Comparison of ENCODE assay signal across 14 cellular contexts in genomic region chr2:176127769-176128072, GRCh38. TPM values are rescaled to one million over a fixed set of nuclear protein-coding genes. Genes with fewer than 3 reads are reported as not detected.
DNase-seq lines count a peak whose midpoint lies in the region; ATAC-seq, FAIRE-seq and TF ChIP-seq lines count a peak whose summit lies in the region.
"Had no signal": no experiment of that assay in that cellular context is flagged by ENCODE, and none has a peak within 500 bp of the region (broad histone marks: within the 10 kb centered on the region; RNA-seq: fewer than 3 reads in every experiment).

No MANE protein-coding gene starts in this region.

- peak overlapping the region; percentile 89 to 94 for H3K27ac ChIP-seq in kidney (ENCODE audit: low read depth in 2 of 2, low read length in 2 of 2)
- H3K27ac ChIP-seq: cardiac muscle cell had no signal

- H3K4me1 Mint-ChIP-seq in activated T-cell treated with anti-CD3 and anti-CD28 coated beads, Interleukin-2, amount 50 U/mL, for 72 hours (ENCODE audit: low read depth), result peaks cover 46% of the 10 kb centered on the region
- H3K4me1 Mint-ChIP-seq in T-helper 17 cell (peaks cover 16% of the 10 kb centered on the region), type B pancreatic cell (ENCODE audit: unreplicated experiment) (peaks cover 29% of the 10 kb centered on the region)

- H3K36me3 ChIP-seq in kidney (ENCODE audit: control insufficient read depth in 1 of 2, insufficient read depth in 2 of 2, low read length in 2 of 2) (no peaks in the 10 kb centered on the region), BE2C (no peaks in the 10 kb centered on the region)
- H3K36me3 ChIP-seq: cardiac muscle cell had no signal

- peaks cover 81% of the 10 kb centered on the region for H3K27me3 Mint-ChIP-seq in activated T-cell treated with anti-CD3 and anti-CD28 coated beads, Interleukin-2, amount 50 U/mL, for 72 hours (ENCODE audit: low read depth)
- H3K27me3 Mint-ChIP-seq in T-helper 17 cell (peaks cover 74% of the 10 kb centered on the region), type B pancreatic cell (peaks cover 85% of the 10 kb centered on the region)

- intact Hi-C loops in kidney (cut with DNase I), result loop anchor here (10.0 kb wide), 2 partner anchors 517 to 1027 kb away; no protein-coding TSS in a partner anchor

- no peak for ATAC-seq in activated T-cell treated with anti-CD3 and anti-CD28 coated beads, Interleukin-2, amount 50 U/mL, for 72 hours (replicated peaks in 1 of 2)
- ATAC-seq in T-helper 17 cell, result no peak
- ATAC-seq in GM18519 (IDR thresholded peaks at IDR 0.05; ENCODE audit: low FRiP score, unreplicated experiment), result no peak

- H3K4me3 Mint-ChIP-seq in activated T-cell treated with anti-CD3 and anti-CD28 coated beads, Interleukin-2, amount 50 U/mL, for 72 hours, result no peak overlapping the region
- H3K4me3 Mint-ChIP-seq in T-helper 17 cell (peak overlapping the region; percentile 65), type B pancreatic cell (peak overlapping the region; percentile 86)

- H3K9ac ChIP-seq in kidney (ENCODE audit: low read length in 2 of 2), result peak overlapping the region in 1 of 2 donors; percentile 76

- H3K4me1 ChIP-seq in kidney (ENCODE audit: control insufficient read depth in 1 of 2, insufficient read depth in 1 of 2, low read depth in 1 of 2, low read length in 2 of 2) (peaks cover 6 to 10% of the 10 kb centered on the region in 2 donors), BE2C (no peaks in the 10 kb centered on the region)

- TF ChIP-seq CTCF in kidney (IDR thresholded peaks at IDR 0.05; ENCODE audit: borderline replicate concordance, extremely low read depth, insufficient read depth) (no peak), type B pancreatic cell (conservative IDR thresholded peaks at IDR 0.05) (no peak), BE2C (IDR thresholded peaks at IDR 0.05; ENCODE audit: low read depth, low read length) (no peak)

- no peak for FAIRE-seq in kidney (lab: Jason Lieb, UNC)

- H3K4me3 ChIP-seq in kidney (ENCODE audit: low read length in 2 of 2) (peak overlapping the region; percentile 20 to 85), BE2C (ENCODE audit: low read depth, low read length) (no peak overlapping the region)
- H3K4me3 ChIP-seq: cardiac muscle cell had no signal

- H3K27ac Mint-ChIP-seq in activated T-cell treated with anti-CD3 and anti-CD28 coated beads, Interleukin-2, amount 50 U/mL, for 72 hours, result peak overlapping the region; percentile 74
- H3K27ac Mint-ChIP-seq in T-helper 17 cell (peak overlapping the region; percentile 77), type B pancreatic cell (no peak overlapping the region)
- H3K27ac Mint-ChIP-seq: mesothelial cell of epicardium had no signal

- no peaks in the 10 kb centered on the region for H3K9me3 ChIP-seq in T-helper 17 cell (ENCODE audit: control insufficient read depth, low read length, poor library complexity, severe bottlenecking)
- no peaks in the 10 kb centered on the region for H3K9me3 ChIP-seq in kidney (ENCODE audit: control insufficient read depth in 1 of 2, low read length in 2 of 2)
- no peaks in the 10 kb centered on the region for H3K9me3 ChIP-seq in BE2C

- no peaks in the 10 kb centered on the region for H3K27me3 ChIP-seq in BE2C

- DNase-seq in activated T-cell treated with anti-CD3 and anti-CD28 coated beads, Interleukin-2, amount 50 U/mL, for 72 hours, result no peak
- DNase-seq in activated T-cell treated with anti-CD3 and anti-CD28 coated beads, Interleukin-2, amount 50 U/mL, for 1 hour, result no peak
- DNase-seq in T-helper 17 cell, result no peak
- DNase-seq in kidney, result no peak
- DNase-seq in type B pancreatic cell (ENCODE audit: extremely low spot score, unreplicated experiment), result no peak
- DNase-seq in NCI-H82 (lab: John Stamatoyannopoulos, UW), result no peak
- DNase-seq in BE2C, result no peak
- DNase-seq: NCI-H510A had no signal

- H3K36me3 Mint-ChIP-seq in activated T-cell treated with anti-CD3 and anti-CD28 coated beads, Interleukin-2, amount 50 U/mL, for 72 hours (ENCODE audit: insufficient read depth in 2 of 2), result peaks cover 0 to 5% of the 10 kb centered on the region in 2 donors
- H3K36me3 Mint-ChIP-seq in T-helper 17 cell (ENCODE audit: low read depth) (peaks cover 7% of the 10 kb centered on the region), type B pancreatic cell (no peaks in the 10 kb centered on the region)
- H3K36me3 Mint-ChIP-seq: mesothelial cell of epicardium had no signal

- H3K9me3 Mint-ChIP-seq in activated T-cell treated with anti-CD3 and anti-CD28 coated beads, Interleukin-2, amount 50 U/mL, for 72 hours, result no peaks in the 10 kb centered on the region
- H3K9me3 Mint-ChIP-seq in type B pancreatic cell, result no peaks in the 10 kb centered on the region
- H3K9me3 Mint-ChIP-seq: mesothelial cell of epicardium had no signal

RNA-seq across cellular contexts. Expression of gene HOXD8, which starts 1.8 kb away (rescaled TPM):
- not detected for total RNA-seq in activated T-cell treated with anti-CD3 and anti-CD28 coated beads, Interleukin-2, amount 50 U/mL, for 72 hours
- total RNA-seq in T-helper 17 cell, result not detected
- 76.5 TPM for total RNA-seq in kidney
- polyA plus RNA-seq in kidney (ENCODE audit: insufficient read depth, low read depth, low replicate concordance), result 122 TPM
- total RNA-seq in type B pancreatic cell (ENCODE audit: low replicate concordance), result 2.8 TPM in 1 of 2 replicates, not detected in the other
- polyA plus RNA-seq in BE2C (2012; ENCODE audit: insufficient read depth, insufficient read length, low read depth), result 14.6 TPM
- total RNA-seq: Calu3; cardiac muscle cell; fibroblast of lung; T-helper 2 cell treated with Interferon-gamma antibody and Interleukin-4, amounts not matched to agents 100 ng/mL and 5 ng/mL, for 36 hours had no signal
- polyA plus RNA-seq: cardiac muscle cell, fibroblast of lung had no signal

RNA-seq across cellular contexts. Expression of gene HOXD9, which starts 5.2 kb away (rescaled TPM):
- not detected for total RNA-seq in activated T-cell treated with anti-CD3 and anti-CD28 coated beads, Interleukin-2, amount 50 U/mL, for 72 hours
- total RNA-seq in T-helper 17 cell (not detected), kidney (36.5 TPM), type B pancreatic cell (ENCODE audit: low replicate concordance) (0.19 and 1.5 TPM in 2 replicates)
- 36.4 TPM for polyA plus RNA-seq in kidney (ENCODE audit: insufficient read depth, low read depth, low replicate concordance)
- 22.9 TPM for polyA plus RNA-seq in BE2C (2012; ENCODE audit: insufficient read depth, insufficient read length, low read depth)
- total RNA-seq: Calu3; cardiac muscle cell; fibroblast of lung; T-helper 2 cell treated with Interferon-gamma antibody and Interleukin-4, amounts not matched to agents 100 ng/mL and 5 ng/mL, for 36 hours had no signal
- polyA plus RNA-seq: cardiac muscle cell, fibroblast of lung had no signal

RNA-seq across cellular contexts. Expression of gene HOXD10, which starts 11.1 kb away (rescaled TPM):
- total RNA-seq in activated T-cell treated with anti-CD3 and anti-CD28 coated beads, Interleukin-2, amount 50 U/mL, for 72 hours, result not detected
- total RNA-seq in T-helper 17 cell, result not detected
- total RNA-seq in kidney, result 35.4 TPM
- polyA plus RNA-seq in kidney (ENCODE audit: insufficient read depth, low read depth, low replicate concordance), result 28.2 TPM
- total RNA-seq in type B pancreatic cell (ENCODE audit: low replicate concordance), result 0.19 and 0.56 TPM in 2 replicates
- 0.94 TPM for polyA plus RNA-seq in BE2C (2012; ENCODE audit: insufficient read depth, insufficient read length, low read depth)
- total RNA-seq: Calu3; cardiac muscle cell; fibroblast of lung; T-helper 2 cell treated with Interferon-gamma antibody and Interleukin-4, amounts not matched to agents 100 ng/mL and 5 ng/mL, for 36 hours had no signal
- polyA plus RNA-seq: cardiac muscle cell, fibroblast of lung had no signal

RNA-seq across cellular contexts. Expression of gene HOXD11, which starts 20.6 kb away (rescaled TPM):
- total RNA-seq in activated T-cell treated with anti-CD3 and anti-CD28 coated beads, Interleukin-2, amount 50 U/mL, for 72 hours, result not detected
- total RNA-seq in T-helper 17 cell, result not detected
- 15.9 TPM for total RNA-seq in kidney
- polyA plus RNA-seq in kidney (ENCODE audit: insufficient read depth, low read depth, low replicate concordance), result 5.8 TPM
- total RNA-seq in type B pancreatic cell (ENCODE audit: low replicate concordance), result 0.21 and 1.1 TPM in 2 replicates
- polyA plus RNA-seq in BE2C (2012; ENCODE audit: insufficient read depth, insufficient read length, low read depth), result not detected
- total RNA-seq: Calu3; cardiac muscle cell; fibroblast of lung; T-helper 2 cell treated with Interferon-gamma antibody and Interleukin-4, amounts not matched to agents 100 ng/mL and 5 ng/mL, for 36 hours had no signal
- polyA plus RNA-seq: cardiac muscle cell, fibroblast of lung had no signal

RNA-seq across cellular contexts. Expression of gene HOXD4, which starts 23.6 kb away (rescaled TPM):
- not detected for total RNA-seq in activated T-cell treated with anti-CD3 and anti-CD28 coated beads, Interleukin-2, amount 50 U/mL, for 72 hours
- total RNA-seq in T-helper 17 cell (not detected), kidney (27.8 TPM), type B pancreatic cell (ENCODE audit: low replicate concordance) (37.0 TPM in 1 of 2 replicates, not detected in the other)
- 12.1 TPM for polyA plus RNA-seq in kidney (ENCODE audit: insufficient read depth, low read depth, low replicate concordance)
- 3.7 TPM for polyA plus RNA-seq in BE2C (2012; ENCODE audit: insufficient read depth, insufficient read length, low read depth)
- total RNA-seq: Calu3; cardiac muscle cell; fibroblast of lung; T-helper 2 cell treated with Interferon-gamma antibody and Interleukin-4, amounts not matched to agents 100 ng/mL and 5 ng/mL, for 36 hours had no signal
- polyA plus RNA-seq: cardiac muscle cell, fibroblast of lung had no signal

Comparison
In these comparisons a context has a peak if more than half of its experiments do, and no peak if none do; other contexts are left out.
1. H3K4me3 Mint-ChIP-seq: peak in T-helper 17 cell (single experiment) and type B pancreatic cell (single experiment); none in activated T-cell treated with anti-CD3 and anti-CD28 coated beads, Interleukin-2, amount 50 U/mL, for 72 hours (0 of 2).
2. RNA of gene HOXD8, which starts 1.8 kb away (total RNA-seq): 76.5 TPM in kidney (single experiment); 2.8 TPM in type B pancreatic cell, not detected in activated T-cell treated with anti-CD3 and anti-CD28 coated beads, Interleukin-2, amount 50 U/mL, for 72 hours and not detected in T-helper 17 cell; every median in the first group is over 10 times any median in the second.
3. RNA of gene HOXD9, which starts 5.2 kb away (total RNA-seq): 36.5 TPM in kidney (single experiment); 0.19 to 1.5 TPM in type B pancreatic cell, not detected in activated T-cell treated with anti-CD3 and anti-CD28 coated beads, Interleukin-2, amount 50 U/mL, for 72 hours and not detected in T-helper 17 cell; every median in the first group is over 10 times any median in the second.
4. RNA of gene HOXD10, which starts 11.1 kb away (total RNA-seq): 35.4 TPM in kidney (single experiment); 0.19 to 0.56 TPM in type B pancreatic cell, not detected in activated T-cell treated with anti-CD3 and anti-CD28 coated beads, Interleukin-2, amount 50 U/mL, for 72 hours and not detected in T-helper 17 cell; every median in the first group is over 10 times any median in the second.